ENCODE assay signal across 1 cellular context in the genomic region with DNA sequence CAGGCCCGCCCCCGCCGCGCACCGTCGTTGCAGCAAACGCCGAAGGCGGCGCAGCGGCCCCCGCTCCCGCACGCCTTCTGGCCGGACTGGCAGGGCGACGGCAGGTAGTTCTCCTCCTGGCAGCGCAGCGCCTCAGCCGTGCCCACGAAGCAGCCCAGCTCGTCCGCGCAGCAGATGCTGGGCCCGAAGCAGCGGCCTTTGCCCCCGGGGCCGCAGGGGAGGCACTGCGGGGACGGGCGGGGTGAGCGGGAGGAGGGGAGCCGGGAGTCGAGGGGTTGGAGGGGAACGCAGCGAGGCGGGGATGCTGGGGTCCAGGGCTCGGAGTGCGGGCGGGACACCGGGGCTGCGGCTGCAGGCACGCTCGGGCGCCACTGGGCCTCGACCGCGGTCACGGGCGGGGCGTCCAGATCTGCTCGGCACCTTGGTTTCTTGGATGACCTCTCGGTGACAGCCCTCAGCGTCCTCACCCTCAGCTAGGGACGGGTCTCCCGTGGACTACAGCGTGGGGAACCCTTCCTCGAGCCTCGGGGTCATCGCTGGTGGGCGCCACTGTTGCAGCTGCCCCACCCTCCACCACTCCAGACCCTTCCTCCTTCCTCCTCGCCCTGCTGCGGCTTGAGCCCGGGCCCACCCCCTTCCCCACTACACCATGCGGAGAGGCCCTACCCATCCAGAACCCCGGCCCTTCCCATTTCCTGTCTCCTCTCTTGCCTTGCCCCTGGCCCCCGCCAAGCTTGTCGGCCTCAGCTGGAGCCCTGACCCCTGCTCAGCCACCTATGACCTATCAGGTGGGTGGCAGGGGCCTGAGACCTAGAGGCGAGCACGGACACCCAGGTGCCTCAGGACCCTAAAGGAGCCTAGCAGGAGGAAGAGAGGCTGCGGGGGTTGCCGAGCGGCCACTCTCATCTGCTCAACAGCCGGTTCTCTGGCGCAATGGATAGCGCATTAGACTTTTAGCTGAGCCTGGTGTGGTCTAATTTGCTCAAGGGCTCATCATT.
TF ChIP-seq lines count a peak whose summit lies in the region.

No MANE protein-coding gene starts in this region.

TF ChIP-seq in HepG2, 621 proteins besides CTCF, POLR2A, EP300 and RAD21 (continued from another document and continues in another):
- TF ChIP-seq, protein P1, sequence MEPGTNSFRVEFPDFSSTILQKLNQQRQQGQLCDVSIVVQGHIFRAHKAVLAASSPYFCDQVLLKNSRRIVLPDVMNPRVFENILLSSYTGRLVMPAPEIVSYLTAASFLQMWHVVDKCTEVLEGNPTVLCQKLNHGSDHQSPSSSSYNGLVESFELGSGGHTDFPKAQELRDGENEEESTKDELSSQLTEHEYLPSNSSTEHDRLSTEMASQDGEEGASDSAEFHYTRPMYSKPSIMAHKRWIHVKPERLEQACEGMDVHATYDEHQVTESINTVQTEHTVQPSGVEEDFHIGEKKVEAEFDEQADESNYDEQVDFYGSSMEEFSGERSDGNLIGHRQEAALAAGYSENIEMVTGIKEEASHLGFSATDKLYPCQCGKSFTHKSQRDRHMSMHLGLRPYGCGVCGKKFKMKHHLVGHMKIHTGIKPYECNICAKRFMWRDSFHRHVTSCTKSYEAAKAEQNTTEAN (CRISPR knock-in tag; conservative IDR thresholded peaks at IDR 0.05) = no peak
- TF ChIP-seq, protein P2, sequence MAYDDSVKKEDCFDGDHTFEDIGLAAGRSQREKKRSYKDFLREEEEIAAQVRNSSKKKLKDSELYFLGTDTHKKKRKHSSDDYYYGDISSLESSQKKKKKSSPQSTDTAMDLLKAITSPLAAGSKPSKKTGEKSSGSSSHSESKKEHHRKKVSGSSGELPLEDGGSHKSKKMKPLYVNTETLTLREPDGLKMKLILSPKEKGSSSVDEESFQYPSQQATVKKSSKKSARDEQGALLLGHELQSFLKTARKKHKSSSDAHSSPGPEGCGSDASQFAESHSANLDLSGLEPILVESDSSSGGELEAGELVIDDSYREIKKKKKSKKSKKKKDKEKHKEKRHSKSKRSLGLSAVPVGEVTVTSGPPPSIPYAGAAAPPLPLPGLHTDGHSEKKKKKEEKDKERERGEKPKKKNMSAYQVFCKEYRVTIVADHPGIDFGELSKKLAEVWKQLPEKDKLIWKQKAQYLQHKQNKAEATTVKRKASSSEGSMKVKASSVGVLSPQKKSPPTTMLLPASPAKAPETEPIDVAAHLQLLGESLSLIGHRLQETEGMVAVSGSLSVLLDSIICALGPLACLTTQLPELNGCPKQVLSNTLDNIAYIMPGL (CRISPR knock-in tag; IDR thresholded peaks at IDR 0.05; ENCODE audit: borderline replicate concordance in 1 of 2, low read depth in 1 of 2) = 0 out of 4 replicates have a peak, but pooled peaks of 1 of the 2 experiments have one; percentile 12
- TF ChIP-seq, protein P3, sequence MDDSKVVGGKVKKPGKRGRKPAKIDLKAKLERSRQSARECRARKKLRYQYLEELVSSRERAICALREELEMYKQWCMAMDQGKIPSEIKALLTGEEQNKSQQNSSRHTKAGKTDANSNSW (CRISPR knock-in tag; IDR thresholded peaks at IDR 0.05; ENCODE audit: borderline replicate concordance) = no peak
- TF ChIP-seq KLF9 (CRISPR knock-in tag; IDR thresholded peaks at IDR 0.05; ENCODE audit: low read depth) (no peak), ZNF670 (CRISPR knock-in tag; IDR thresholded peaks at IDR 0.05; ENCODE audit: borderline replicate concordance) (no peak), TGIF2 (CRISPR knock-in tag; IDR thresholded peaks at IDR 0.05) (no peak), MBD4 (IDR thresholded peaks at IDR 0.05; ENCODE audit: borderline replicate concordance, low read length) (no peak), CCAR2 (optimal IDR thresholded peaks at IDR 0.05; ENCODE audit: low read depth, low read length) (no peak), ZNF205 (CRISPR knock-in tag; IDR thresholded peaks at IDR 0.05) (no peak), MZF1 (CRISPR knock-in tag; IDR thresholded peaks at IDR 0.05; ENCODE audit: borderline replicate concordance) (no peak), ZNF672 (CRISPR knock-in tag; IDR thresholded peaks at IDR 0.05) (no peak), PRMT3 (CRISPR knock-in tag; IDR thresholded peaks at IDR 0.05; ENCODE audit: borderline replicate concordance, low read depth) (no peak), ATF7 (IDR thresholded peaks at IDR 0.05) (no peak), ATF7 (CRISPR knock-in tag; IDR thresholded peaks at IDR 0.05) (0 out of 2 replicates have a peak, but pooled peaks have one; percentile 21), NBN (conservative IDR thresholded peaks at IDR 0.05) (no peak), MXI1 (IDR thresholded peaks at IDR 0.05; ENCODE audit: borderline replicate concordance, low read depth, low read length) (no peak), HMGA1 (CRISPR knock-in tag; conservative IDR thresholded peaks at IDR 0.05) (no peak), ZFP1 (CRISPR knock-in tag; IDR thresholded peaks at IDR 0.05) (no peak), ZNF749 (CRISPR knock-in tag; IDR thresholded peaks at IDR 0.05; ENCODE audit: borderline replicate concordance) (no peak), POLR2AphosphoS2 (IDR thresholded peaks at IDR 0.05; ENCODE audit: low read depth, low read length) (no peak), ZSCAN12 (CRISPR knock-in tag; IDR thresholded peaks at IDR 0.05) (no peak), CHCHD3 (CRISPR knock-in tag; IDR thresholded peaks at IDR 0.05) (peak; percentile 50; the same call in 1 of the 2 replicates), ZNF530 (CRISPR knock-in tag; IDR thresholded peaks at IDR 0.05; ENCODE audit: low read depth) (no peak), GATAD2A (CRISPR knock-in tag; IDR thresholded peaks at IDR 0.05) (no peak), ZNF776 (CRISPR knock-in tag; IDR thresholded peaks at IDR 0.05) (peak; percentile 27; the same call in 1 of the 2 replicates), ZNF24 (IDR thresholded peaks at IDR 0.05) (no peak), ZNF501 (CRISPR knock-in tag; IDR thresholded peaks at IDR 0.05) (0 out of 2 replicates have a peak, but pooled peaks have one; percentile 24)
- TF ChIP-seq, protein P4, sequence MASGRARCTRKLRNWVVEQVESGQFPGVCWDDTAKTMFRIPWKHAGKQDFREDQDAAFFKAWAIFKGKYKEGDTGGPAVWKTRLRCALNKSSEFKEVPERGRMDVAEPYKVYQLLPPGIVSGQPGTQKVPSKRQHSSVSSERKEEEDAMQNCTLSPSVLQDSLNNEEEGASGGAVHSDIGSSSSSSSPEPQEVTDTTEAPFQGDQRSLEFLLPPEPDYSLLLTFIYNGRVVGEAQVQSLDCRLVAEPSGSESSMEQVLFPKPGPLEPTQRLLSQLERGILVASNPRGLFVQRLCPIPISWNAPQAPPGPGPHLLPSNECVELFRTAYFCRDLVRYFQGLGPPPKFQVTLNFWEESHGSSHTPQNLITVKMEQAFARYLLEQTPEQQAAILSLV (CRISPR knock-in tag; IDR thresholded peaks at IDR 0.05; ENCODE audit: borderline replicate concordance) = no peak
- TF ChIP-seq, protein P5, sequence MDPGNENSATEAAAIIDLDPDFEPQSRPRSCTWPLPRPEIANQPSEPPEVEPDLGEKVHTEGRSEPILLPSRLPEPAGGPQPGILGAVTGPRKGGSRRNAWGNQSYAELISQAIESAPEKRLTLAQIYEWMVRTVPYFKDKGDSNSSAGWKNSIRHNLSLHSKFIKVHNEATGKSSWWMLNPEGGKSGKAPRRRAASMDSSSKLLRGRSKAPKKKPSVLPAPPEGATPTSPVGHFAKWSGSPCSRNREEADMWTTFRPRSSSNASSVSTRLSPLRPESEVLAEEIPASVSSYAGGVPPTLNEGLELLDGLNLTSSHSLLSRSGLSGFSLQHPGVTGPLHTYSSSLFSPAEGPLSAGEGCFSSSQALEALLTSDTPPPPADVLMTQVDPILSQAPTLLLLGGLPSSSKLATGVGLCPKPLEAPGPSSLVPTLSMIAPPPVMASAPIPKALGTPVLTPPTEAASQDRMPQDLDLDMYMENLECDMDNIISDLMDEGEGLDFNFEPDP (CRISPR knock-in tag; conservative IDR thresholded peaks at IDR 0.05) = no peak
- TF ChIP-seq, protein P6, sequence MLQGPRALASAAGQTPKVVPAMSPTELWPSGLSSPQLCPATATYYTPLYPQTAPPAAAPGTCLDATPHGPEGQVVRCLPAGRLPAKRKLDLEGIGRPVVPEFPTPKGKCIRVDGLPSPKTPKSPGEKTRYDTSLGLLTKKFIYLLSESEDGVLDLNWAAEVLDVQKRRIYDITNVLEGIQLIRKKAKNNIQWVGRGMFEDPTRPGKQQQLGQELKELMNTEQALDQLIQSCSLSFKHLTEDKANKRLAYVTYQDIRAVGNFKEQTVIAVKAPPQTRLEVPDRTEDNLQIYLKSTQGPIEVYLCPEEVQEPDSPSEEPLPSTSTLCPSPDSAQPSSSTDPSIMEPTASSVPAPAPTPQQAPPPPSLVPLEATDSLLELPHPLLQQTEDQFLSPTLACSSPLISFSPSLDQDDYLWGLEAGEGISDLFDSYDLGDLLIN (CRISPR knock-in tag; IDR thresholded peaks at IDR 0.05; ENCODE audit: borderline replicate concordance) = no peak
- TF ChIP-seq, protein P7, sequence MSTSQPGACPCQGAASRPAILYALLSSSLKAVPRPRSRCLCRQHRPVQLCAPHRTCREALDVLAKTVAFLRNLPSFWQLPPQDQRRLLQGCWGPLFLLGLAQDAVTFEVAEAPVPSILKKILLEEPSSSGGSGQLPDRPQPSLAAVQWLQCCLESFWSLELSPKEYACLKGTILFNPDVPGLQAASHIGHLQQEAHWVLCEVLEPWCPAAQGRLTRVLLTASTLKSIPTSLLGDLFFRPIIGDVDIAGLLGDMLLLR (CRISPR knock-in tag; IDR thresholded peaks at IDR 0.05) = peak; percentile 52; the same call in 1 of the 2 replicates
- TF ChIP-seq, protein P8, sequence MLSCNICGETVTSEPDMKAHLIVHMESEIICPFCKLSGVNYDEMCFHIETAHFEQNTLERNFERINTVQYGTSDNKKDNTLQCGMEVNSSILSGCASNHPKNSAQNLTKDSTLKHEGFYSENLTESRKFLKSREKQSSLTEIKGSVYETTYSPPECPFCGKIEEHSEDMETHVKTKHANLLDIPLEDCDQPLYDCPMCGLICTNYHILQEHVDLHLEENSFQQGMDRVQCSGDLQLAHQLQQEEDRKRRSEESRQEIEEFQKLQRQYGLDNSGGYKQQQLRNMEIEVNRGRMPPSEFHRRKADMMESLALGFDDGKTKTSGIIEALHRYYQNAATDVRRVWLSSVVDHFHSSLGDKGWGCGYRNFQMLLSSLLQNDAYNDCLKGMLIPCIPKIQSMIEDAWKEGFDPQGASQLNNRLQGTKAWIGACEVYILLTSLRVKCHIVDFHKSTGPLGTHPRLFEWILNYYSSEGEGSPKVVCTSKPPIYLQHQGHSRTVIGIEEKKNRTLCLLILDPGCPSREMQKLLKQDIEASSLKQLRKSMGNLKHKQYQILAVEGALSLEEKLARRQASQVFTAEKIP (CRISPR knock-in tag; IDR thresholded peaks at IDR 0.05; ENCODE audit: borderline replicate concordance) = no peak
- TF ChIP-seq, protein P9, sequence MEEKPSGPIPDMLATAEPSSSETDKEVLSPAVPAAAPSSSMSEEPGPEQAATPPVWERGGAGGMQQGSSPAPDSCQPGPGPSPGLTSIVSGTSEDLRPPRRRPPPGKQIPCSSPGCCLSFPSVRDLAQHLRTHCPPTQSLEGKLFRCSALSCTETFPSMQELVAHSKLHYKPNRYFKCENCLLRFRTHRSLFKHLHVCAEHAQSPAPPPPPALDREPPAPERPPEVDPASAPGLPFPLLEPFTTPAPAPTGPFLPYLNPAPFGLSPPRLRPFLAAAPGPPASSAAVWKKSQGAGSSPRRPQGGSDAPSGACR (CRISPR knock-in tag; IDR thresholded peaks at IDR 0.05) = no peak
- TF ChIP-seq, protein P10, sequence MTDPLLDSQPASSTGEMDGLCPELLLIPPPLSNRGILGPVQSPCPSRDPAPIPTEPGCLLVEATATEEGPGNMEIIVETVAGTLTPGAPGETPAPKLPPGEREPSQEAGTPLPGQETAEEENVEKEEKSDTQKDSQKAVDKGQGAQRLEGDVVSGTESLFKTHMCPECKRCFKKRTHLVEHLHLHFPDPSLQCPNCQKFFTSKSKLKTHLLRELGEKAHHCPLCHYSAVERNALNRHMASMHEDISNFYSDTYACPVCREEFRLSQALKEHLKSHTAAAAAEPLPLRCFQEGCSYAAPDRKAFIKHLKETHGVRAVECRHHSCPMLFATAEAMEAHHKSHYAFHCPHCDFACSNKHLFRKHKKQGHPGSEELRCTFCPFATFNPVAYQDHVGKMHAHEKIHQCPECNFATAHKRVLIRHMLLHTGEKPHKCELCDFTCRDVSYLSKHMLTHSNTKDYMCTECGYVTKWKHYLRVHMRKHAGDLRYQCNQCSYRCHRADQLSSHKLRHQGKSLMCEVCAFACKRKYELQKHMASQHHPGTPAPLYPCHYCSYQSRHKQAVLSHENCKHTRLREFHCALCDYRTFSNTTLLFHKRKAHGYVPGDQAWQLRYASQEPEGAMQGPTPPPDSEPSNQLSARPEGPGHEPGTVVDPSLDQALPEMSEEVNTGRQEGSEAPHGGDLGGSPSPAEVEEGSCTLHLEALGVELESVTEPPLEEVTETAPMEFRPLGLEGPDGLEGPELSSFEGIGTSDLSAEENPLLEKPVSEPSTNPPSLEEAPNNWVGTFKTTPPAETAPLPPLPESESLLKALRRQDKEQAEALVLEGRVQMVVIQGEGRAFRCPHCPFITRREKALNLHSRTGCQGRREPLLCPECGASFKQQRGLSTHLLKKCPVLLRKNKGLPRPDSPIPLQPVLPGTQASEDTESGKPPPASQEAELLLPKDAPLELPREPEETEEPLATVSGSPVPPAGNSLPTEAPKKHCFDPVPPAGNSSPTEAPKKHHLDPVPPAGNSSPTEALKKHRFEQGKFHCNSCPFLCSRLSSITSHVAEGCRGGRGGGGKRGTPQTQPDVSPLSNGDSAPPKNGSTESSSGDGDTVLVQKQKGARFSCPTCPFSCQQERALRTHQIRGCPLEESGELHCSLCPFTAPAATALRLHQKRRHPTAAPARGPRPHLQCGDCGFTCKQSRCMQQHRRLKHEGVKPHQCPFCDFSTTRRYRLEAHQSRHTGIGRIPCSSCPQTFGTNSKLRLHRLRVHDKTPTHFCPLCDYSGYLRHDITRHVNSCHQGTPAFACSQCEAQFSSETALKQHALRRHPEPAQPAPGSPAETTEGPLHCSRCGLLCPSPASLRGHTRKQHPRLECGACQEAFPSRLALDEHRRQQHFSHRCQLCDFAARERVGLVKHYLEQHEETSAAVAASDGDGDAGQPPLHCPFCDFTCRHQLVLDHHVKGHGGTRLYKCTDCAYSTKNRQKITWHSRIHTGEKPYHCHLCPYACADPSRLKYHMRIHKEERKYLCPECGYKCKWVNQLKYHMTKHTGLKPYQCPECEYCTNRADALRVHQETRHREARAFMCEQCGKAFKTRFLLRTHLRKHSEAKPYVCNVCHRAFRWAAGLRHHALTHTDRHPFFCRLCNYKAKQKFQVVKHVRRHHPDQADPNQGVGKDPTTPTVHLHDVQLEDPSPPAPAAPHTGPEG (CRISPR knock-in tag; IDR thresholded peaks at IDR 0.05) = no peak
- TF ChIP-seq, protein P11, sequence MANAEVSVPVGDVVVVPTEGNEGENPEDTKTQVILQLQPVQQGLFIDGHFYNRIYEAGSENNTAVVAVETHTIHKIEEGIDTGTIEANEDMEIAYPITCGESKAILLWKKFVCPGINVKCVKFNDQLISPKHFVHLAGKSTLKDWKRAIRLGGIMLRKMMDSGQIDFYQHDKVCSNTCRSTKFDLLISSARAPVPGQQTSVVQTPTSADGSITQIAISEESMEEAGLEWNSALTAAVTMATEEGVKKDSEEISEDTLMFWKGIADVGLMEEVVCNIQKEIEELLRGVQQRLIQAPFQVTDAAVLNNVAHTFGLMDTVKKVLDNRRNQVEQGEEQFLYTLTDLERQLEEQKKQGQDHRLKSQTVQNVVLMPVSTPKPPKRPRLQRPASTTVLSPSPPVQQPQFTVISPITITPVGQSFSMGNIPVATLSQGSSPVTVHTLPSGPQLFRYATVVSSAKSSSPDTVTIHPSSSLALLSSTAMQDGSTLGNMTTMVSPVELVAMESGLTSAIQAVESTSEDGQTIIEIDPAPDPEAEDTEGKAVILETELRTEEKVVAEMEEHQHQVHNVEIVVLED (CRISPR knock-in tag; IDR thresholded peaks at IDR 0.05; ENCODE audit: borderline replicate concordance) = no peak
